8 cellular contexts compared by ENCODE assay signal in the genomic region with DNA sequence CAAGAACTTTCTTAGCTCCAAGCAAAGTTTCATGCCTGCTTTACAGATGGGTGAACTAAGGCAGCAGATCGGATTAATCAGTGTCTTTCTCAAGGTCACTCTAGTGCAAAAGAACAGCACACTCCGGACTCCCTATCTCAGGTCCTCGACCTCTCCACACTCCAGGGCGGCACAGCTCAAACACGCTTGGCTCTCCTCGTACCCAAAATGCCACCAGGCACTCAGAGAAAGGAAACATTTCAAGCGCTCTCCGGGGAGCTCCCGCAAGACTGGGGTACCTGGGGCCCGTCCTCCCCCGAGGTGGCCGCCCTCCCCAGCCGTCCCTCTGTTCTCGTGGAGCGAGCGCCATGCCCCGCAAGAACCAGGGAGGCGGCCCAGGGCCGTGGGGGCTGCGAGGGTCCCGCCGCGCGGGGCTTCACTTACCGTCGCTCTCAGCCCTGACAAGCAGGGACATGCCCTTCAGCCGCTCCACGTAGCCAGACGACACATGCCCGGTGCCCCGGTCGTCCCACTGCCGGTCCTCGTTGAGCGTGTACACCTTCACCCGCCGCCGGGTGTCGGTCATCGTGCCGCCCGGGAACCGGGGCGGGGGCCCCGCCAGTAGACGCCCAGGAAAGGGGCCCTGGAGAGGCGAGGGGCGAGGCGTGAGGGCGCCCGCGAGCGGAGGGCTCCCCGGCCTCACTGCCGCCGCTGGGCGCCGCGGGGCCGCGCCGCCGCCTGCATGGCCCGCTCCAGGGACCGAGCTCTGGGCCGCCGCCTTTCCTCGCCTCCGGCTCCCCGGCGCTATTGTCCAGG. TPM values are rescaled to one million over a fixed set of nuclear protein-coding genes. Genes with fewer than 3 reads are reported as not detected.
DNase-seq lines count a peak whose midpoint lies in the region; FAIRE-seq lines count a peak whose summit lies in the region.

No MANE protein-coding gene starts in this region.

- 0% methylated on average over 46 to 51 of the region's 71 CpGs for WGBS in GM23248 (ENCODE audit: low coverage in 1 of 2, low lambda C conversion rate in 2 of 2, missing lambda C conversion rate in 2 of 2), 2 experiments

- H3K9me2 ChIP-seq in GM23248 (ENCODE audit: insufficient read depth) = no peaks in the 10 kb centered on the region

- peaks cover 27% of the 10 kb centered on the region for H4K20me1 ChIP-seq in GM23248 (ENCODE audit: insufficient read depth)

- FAIRE-seq in RCC 7860 (lab: Jason Lieb, UNC) = no peak

- H2AFZ ChIP-seq in GM23248 = peak overlapping the region; percentile 83

- peaks cover 12% of the 10 kb centered on the region for H3F3A ChIP-seq in GM23248 (ENCODE audit: insufficient read depth)

- H3K9ac ChIP-seq in GM23248 = peak overlapping the region; percentile 98

- no peaks in the 10 kb centered on the region for H3K27me3 ChIP-seq in GM23248 (replicated peaks; ENCODE audit: insufficient read depth)

- H3K4me1 ChIP-seq in GM23248 (ENCODE audit: insufficient read depth) = no peaks in the 10 kb centered on the region; the same call in 1 of the 2 replicates

- no peaks in the 10 kb centered on the region for H3K36me3 ChIP-seq in GM23248 (ENCODE audit: low read depth)

- peak overlapping the region; percentile 98 for H3K27ac ChIP-seq in GM23248

- in situ Hi-C loops in GM23248 (cut with MboI) = no loop called here

- H3K9me3 ChIP-seq in GM23248 (ENCODE audit: low read depth) = no peaks in the 10 kb centered on the region

- DNase-seq in EH (ENCODE audit: low read depth) = peak; percentile 13
- peak; percentile 51 for DNase-seq in GM23248
- peak; percentile 19 for DNase-seq in LoVo (ENCODE audit: low spot score)
- DNase-seq in activated CD4-positive, alpha-beta T cell treated with anti-CD3 and anti-CD28 coated beads for 48 hours = peak; percentile 50
- DNase-seq in dermis blood vessel endothelial cell = peak; percentile 32
- peak; percentile 23 to 37 for DNase-seq in lung microvascular endothelial cell (ENCODE audit: low read depth in 2 of 2)
- DNase-seq in stimulated activated CD4-positive, alpha-beta T cell treated with anti-CD3 and anti-CD28 coated beads, TNF-alpha, amount 100 ng/mL, for 4 hours (ENCODE audit: low read depth in 3 of 3) = peak; percentile 7 to 41 (median 21)
- DNase-seq in RCC 7860 (ENCODE audit: low spot score) = no peak

- peak overlapping the region; percentile 99 for H3K4me2 ChIP-seq in GM23248 (ENCODE audit: unreplicated experiment)

- peaks cover 56% of the 10 kb centered on the region for H3K79me2 ChIP-seq in GM23248 (ENCODE audit: insufficient read depth)

- H3K4me3 ChIP-seq in GM23248 = peak overlapping the region; percentile 90

RNA-seq across cellular contexts. Expression of gene PPP4R3A, which starts 0.8 kb away (rescaled TPM):
- 36.8 and 41.1 TPM in 2 replicates for total RNA-seq in GM23248 (2014; rRNA removed; shearing (Covaris generic))
- 17.3 and 18.0 TPM in 2 replicates for polyA plus RNA-seq in GM23248 (2016; fragmentation: Nextera tagmentation; extraction: Ambion mirVana)
- total RNA-seq in dermis blood vessel endothelial cell = 83.2 and 104 TPM in 2 replicates
- 49.0 and 65.7 TPM in 2 replicates for total RNA-seq in lung microvascular endothelial cell
